In the genomic region with DNA sequence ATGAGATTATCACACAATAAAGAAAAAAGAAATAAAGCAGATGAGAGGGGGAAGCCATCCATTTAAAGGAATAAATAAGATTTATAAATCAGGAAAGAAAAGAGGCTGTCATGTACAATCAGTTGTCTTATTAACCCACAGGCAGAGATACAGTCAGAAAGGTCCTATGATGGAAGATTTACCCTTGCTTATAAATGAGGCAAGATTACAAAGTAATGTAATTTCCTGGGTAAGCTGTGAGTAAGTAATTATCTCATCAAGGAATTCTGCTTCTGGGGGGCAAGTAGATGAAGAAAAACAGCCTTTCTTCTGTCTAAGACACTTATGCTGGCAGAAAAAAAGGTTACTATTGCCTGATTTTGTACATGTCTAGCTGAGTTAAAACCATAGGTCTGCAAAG, we compare ENCODE assay signal across 31 cellular contexts.
DNase-seq lines count a peak whose midpoint lies in the region; ATAC-seq and TF ChIP-seq lines count a peak whose summit lies in the region.
"Had no signal": no experiment of that assay in that cellular context is flagged by ENCODE, and none has a peak within 500 bp of the region (broad histone marks: within the 10 kb centered on the region; RNA-seq: fewer than 3 reads in every experiment).

No MANE protein-coding gene starts in this region.

- CTCF ChIA-PET in SK-N-SH (lab: Yijun Ruan, JAX) (no interaction called here), A673 (lab: Charles Lee) (interaction anchor here (0.6 kb wide), 1 partner anchor 71 kb away, joined by 12 read pairs; no protein-coding TSS in a partner anchor)

- H3K27me3 ChIP-seq in SK-N-SH (ENCODE audit: insufficient read depth) (no peaks in the 10 kb centered on the region), A673 (replicated peaks; ENCODE audit: insufficient read depth, low read depth, low read length, poor library complexity) (no peaks in the 10 kb centered on the region), Karpas-422 (ENCODE audit: low read length) (no peaks in the 10 kb centered on the region)
- H3K27me3 ChIP-seq: BE2C; BLaER1; BLaER1 treated with 17β-estradiol and CSF1 and Interleukin-3, amounts not matched to agents 10 nM and 100 nM had no signal

- no peak overlapping the region for H2AFZ ChIP-seq in SK-N-SH (ENCODE audit: low read depth)
- H2AFZ ChIP-seq in Karpas-422 (ENCODE audit: low read length) = no peak overlapping the region

- intact Hi-C loops in A673 (cut with micrococcal nuclease; ENCODE audit: unreplicated experiment) = no loop called here

- no peaks in the 10 kb centered on the region for H3K79me2 ChIP-seq in SK-N-SH (ENCODE audit: insufficient read depth)
- no peaks in the 10 kb centered on the region for H3K79me2 ChIP-seq in Karpas-422 (ENCODE audit: low read length)

- TF ChIP-seq EP300 in SK-N-SH (IDR thresholded peaks at IDR 0.05; ENCODE audit: borderline replicate concordance in 1 of 2, low read depth in 1 of 2, low read length in 1 of 2) = peak in 1 of 2 experiments; percentile 43; a peak in 1 of 4 replicates

- no TSS peak for BruUV-seq in A673 (replicated peaks; lab: Mats Ljungman, UMichigan)

- H3K4me2 ChIP-seq in SK-N-SH (no peak overlapping the region), Karpas-422 (ENCODE audit: low read depth, low read length, poor library complexity, severe bottlenecking) (no peak overlapping the region)
- H3K4me2 ChIP-seq: A549; BLaER1; BLaER1 treated with 17β-estradiol and CSF1 and Interleukin-3, amounts not matched to agents 10 nM and 100 nM had no signal

- no peaks in the 10 kb centered on the region for H3K9me3 ChIP-seq in SK-N-SH
- no peaks in the 10 kb centered on the region for H3K9me3 ChIP-seq in A673 (ENCODE audit: low read depth, low read length, poor library complexity, severe bottlenecking)
- H3K9me3 ChIP-seq in Karpas-422 (ENCODE audit: low read length) = no peaks in the 10 kb centered on the region
- H3K9me3 ChIP-seq: A549; BE2C; BLaER1; BLaER1 treated with 17β-estradiol and CSF1 and Interleukin-3, amounts not matched to agents 10 nM and 100 nM; Caco-2 had no signal

- H3K9ac ChIP-seq in SK-N-SH (no peak overlapping the region), Karpas-422 (ENCODE audit: low read length) (no peak overlapping the region)
- H3K9ac ChIP-seq: BLaER1; BLaER1 treated with 17β-estradiol and CSF1 and Interleukin-3, amounts not matched to agents 10 nM and 100 nM had no signal

- H3K4me1 ChIP-seq in SK-N-SH (ENCODE audit: control insufficient read depth in 1 of 2, insufficient read depth in 2 of 2, low read depth in 1 of 2, low read length in 1 of 2) (peaks cover 0 to 22% of the 10 kb centered on the region in 2 experiments; a peak in 2 of 4 replicates), A673 (ENCODE audit: insufficient read depth, low read length, poor library complexity, severe bottlenecking) (peaks cover 9% of the 10 kb centered on the region), Karpas-422 (ENCODE audit: low read length) (no peaks in the 10 kb centered on the region)
- H3K4me1 ChIP-seq: A549; BLaER1; BLaER1 treated with 17β-estradiol and CSF1 and Interleukin-3, amounts not matched to agents 10 nM and 100 nM; Caco-2 had no signal

- H4K20me1 ChIP-seq in SK-N-SH (ENCODE audit: insufficient read depth) = no peaks in the 10 kb centered on the region
- H4K20me1 ChIP-seq in Karpas-422 (ENCODE audit: insufficient read depth, low read depth, low read length) = no peaks in the 10 kb centered on the region
- H4K20me1 ChIP-seq: BLaER1; BLaER1 treated with 17β-estradiol and CSF1 and Interleukin-3, amounts not matched to agents 10 nM and 100 nM had no signal

- no peak overlapping the region for H3K4me3 ChIP-seq in SK-N-SH (ENCODE audit: low read depth in 2 of 2, low read length in 1 of 2)
- H3K4me3 ChIP-seq in A673 (ENCODE audit: low read depth, low read length, poor library complexity, severe bottlenecking) = no peak overlapping the region
- no peak overlapping the region for H3K4me3 ChIP-seq in Karpas-422 (ENCODE audit: low read length)
- H3K4me3 ChIP-seq: A549; BLaER1; BLaER1 treated with 17β-estradiol and CSF1 and Interleukin-3, amounts not matched to agents 10 nM and 100 nM had no signal

- H3K27ac ChIP-seq in SK-N-SH (ENCODE audit: low read depth in 2 of 2, low read length in 1 of 2) (peak overlapping the region in 1 of 2 experiments; percentile 76; a peak in 2 of 4 replicates), A673 (ENCODE audit: low read depth, low read length, poor library complexity, severe bottlenecking) (no peak overlapping the region), Karpas-422 (ENCODE audit: low read length) (no peak overlapping the region)
- H3K27ac ChIP-seq: 22Rv1; A549; BLaER1; BLaER1 treated with 17β-estradiol and CSF1 and Interleukin-3, amounts not matched to agents 10 nM and 100 nM; C4-2B had no signal

- TF ChIP-seq CTCF in SK-N-SH (IDR thresholded peaks at IDR 0.05) (no peak), A673 (conservative IDR thresholded peaks at IDR 0.05; ENCODE audit: low read depth, low read length) (no peak)

- no peaks in the 10 kb centered on the region for H3K36me3 ChIP-seq in SK-N-SH (replicated peaks in 1 of 2; ENCODE audit: control insufficient read depth in 1 of 2, insufficient read depth in 2 of 2, low read length in 1 of 2)
- no peaks in the 10 kb centered on the region for H3K36me3 ChIP-seq in A673 (ENCODE audit: insufficient read depth, low read length, poor library complexity, severe bottlenecking)
- no peaks in the 10 kb centered on the region for H3K36me3 ChIP-seq in Karpas-422 (ENCODE audit: insufficient read depth, low read length)
- H3K36me3 ChIP-seq: BE2C; BLaER1; BLaER1 treated with 17β-estradiol and CSF1 and Interleukin-3, amounts not matched to agents 10 nM and 100 nM had no signal

- DNase-seq in SK-N-SH (no peak), A673 (ENCODE audit: low spot score) (peak; percentile 13), SK-N-DZ (ENCODE audit: low spot score) (peak; percentile 59), Karpas-422 (no peak), OCI-M2 (lab: John Stamatoyannopoulos, UW; ENCODE audit: unreplicated experiment) (no peak)
- DNase-seq: 8988T; ACHN; AML-193; BE2C; C1 segment of cervical spinal cord; Caco-2; Calu3; CD4-positive, alpha-beta memory T cell; CD4-positive, alpha-beta T cell; CD4-positive, CD25-positive, alpha-beta regulatory T cell; CD8-positive, alpha-beta memory T cell; CD8-positive, alpha-beta T cell; COR-L47; DMS 273 treated with DMSO at 0.1 percent for 48 hours; DMS153; DMS53; DMS79; DMS79 treated with DMSO at 0.1 percent for 48 hours; DND-41; EL had no signal

- no peaks in the 10 kb centered on the region for H3K9me2 ChIP-seq in SK-N-SH
- no peaks in the 10 kb centered on the region for H3K9me2 ChIP-seq in Karpas-422 (replicated peaks; ENCODE audit: insufficient read depth, low read length)

- H3F3A ChIP-seq in SK-N-SH (replicated peaks; ENCODE audit: insufficient read depth) = no peaks in the 10 kb centered on the region

- POLR2A ChIA-PET in SK-N-SH (lab: Yijun Ruan, JAX) = no interaction called here
- POLR2A ChIA-PET in A673 (lab: Charles Lee; ENCODE audit: low non-redundant PET) = no interaction called here

- peak; percentile 35; the same call in 1 of the 3 replicates for ATAC-seq in SK-N-SH treated with all-trans-retinoic acid at 6 μM for 48 hours
- ATAC-seq: A549; CD8-positive, alpha-beta T cell had no signal

- no peak for TF ChIP-seq RAD21 in SK-N-SH (IDR thresholded peaks at IDR 0.05; ENCODE audit: low read length)

TF ChIP-seq in SK-N-SH treated with all-trans-retinoic acid at 6 μM for 48 hours, 23 proteins besides CTCF, POLR2A, EP300 and RAD21:
- TF ChIP-seq ISL1 (CRISPR knock-in tag; IDR thresholded peaks at IDR 0.05) (peak; percentile 88), PATZ1 (CRISPR knock-in tag; IDR thresholded peaks at IDR 0.05; ENCODE audit: borderline replicate concordance) (peak; percentile 50; the same call in 1 of the 2 replicates), BACH2 (CRISPR knock-in tag; IDR thresholded peaks at IDR 0.05; ENCODE audit: borderline replicate concordance) (no peak)

TF ChIP-seq in SK-N-SH, 30 proteins besides CTCF, POLR2A, EP300 and RAD21:
- no peak for TF ChIP-seq JUND (IDR thresholded peaks at IDR 0.05)
- no peak for TF ChIP-seq USF1 (IDR thresholded peaks at IDR 0.05; ENCODE audit: borderline replicate concordance, low read depth)
- no peak for TF ChIP-seq RXRA (IDR thresholded peaks at IDR 0.05; ENCODE audit: borderline replicate concordance, low read depth)
- no peak for TF ChIP-seq RFX5 (IDR thresholded peaks at IDR 0.05; ENCODE audit: low read length)
- TF ChIP-seq, protein P1, sequence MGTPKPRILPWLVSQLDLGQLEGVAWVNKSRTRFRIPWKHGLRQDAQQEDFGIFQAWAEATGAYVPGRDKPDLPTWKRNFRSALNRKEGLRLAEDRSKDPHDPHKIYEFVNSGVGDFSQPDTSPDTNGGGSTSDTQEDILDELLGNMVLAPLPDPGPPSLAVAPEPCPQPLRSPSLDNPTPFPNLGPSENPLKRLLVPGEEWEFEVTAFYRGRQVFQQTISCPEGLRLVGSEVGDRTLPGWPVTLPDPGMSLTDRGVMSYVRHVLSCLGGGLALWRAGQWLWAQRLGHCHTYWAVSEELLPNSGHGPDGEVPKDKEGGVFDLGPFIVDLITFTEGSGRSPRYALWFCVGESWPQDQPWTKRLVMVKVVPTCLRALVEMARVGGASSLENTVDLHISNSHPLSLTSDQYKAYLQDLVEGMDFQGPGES (IDR thresholded peaks at IDR 0.05; ENCODE audit: low read depth, low read length) = no peak
- TF ChIP-seq FOSL2 (IDR thresholded peaks at IDR 0.05; ENCODE audit: borderline replicate concordance, low read depth) = no peak
- TF ChIP-seq SIN3A (IDR thresholded peaks at IDR 0.05; ENCODE audit: borderline replicate concordance, low read depth, low read length) = no peak
- TF ChIP-seq MXI1 (IDR thresholded peaks at IDR 0.05; ENCODE audit: low read depth, low read length) = no peak
- no peak for TF ChIP-seq TAF1 (IDR thresholded peaks at IDR 0.05; ENCODE audit: borderline replicate concordance, low read depth, low read length)

Comparison
In these comparisons a context has a peak if more than half of its experiments do, and no peak if none do; other contexts are left out.
1. DNase-seq: peak in A673 (single experiment) and SK-N-DZ (single experiment); none in SK-N-SH (single experiment), Karpas-422 (single experiment) and OCI-M2 (single experiment).